In genomic region chr2:117019357-117019756, GRCh38 we compare ENCODE assay signal across 8 cellular contexts.
"Had no signal": no experiment of that assay in that cellular context is flagged by ENCODE, and none has a peak within 500 bp of the region (broad histone marks: within the 10 kb centered on the region; RNA-seq: fewer than 3 reads in every experiment).

No MANE protein-coding gene starts in this region.

- H3K4me3 ChIP-seq: GM12878 had no signal

- ATAC-seq: GM12878 had no signal

- DNase-seq: GDM1, GF-D8 had no signal

- FAIRE-seq: G401.6, GM12878, GM12891, GM12892, GM18507, GM19239 had no signal
